Comparison of ENCODE assay signal across 29 cellular contexts in the genomic region with DNA sequence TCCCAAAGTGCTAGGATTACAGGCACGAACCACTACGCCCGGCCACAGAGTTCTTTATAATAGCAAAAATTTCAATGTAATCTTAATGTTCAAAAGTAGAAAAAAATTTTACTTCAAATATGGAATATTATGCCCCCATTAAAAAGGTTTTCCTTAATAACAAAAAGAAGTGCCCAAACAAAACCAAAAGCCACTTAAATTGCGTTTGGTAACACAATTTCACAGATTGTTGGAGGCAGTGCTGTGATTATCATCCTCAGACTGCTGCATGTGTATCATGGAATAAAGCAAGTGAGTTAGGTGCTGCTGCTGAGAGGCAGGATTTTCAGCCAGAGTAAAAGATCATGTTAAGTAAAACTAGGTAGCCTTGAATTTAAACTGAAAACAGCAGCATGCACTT.
"Had no signal": no experiment of that assay in that cellular context is flagged by ENCODE, and none has a peak within 500 bp of the region (broad histone marks: within the 10 kb centered on the region; RNA-seq: fewer than 3 reads in every experiment).

No MANE protein-coding gene starts in this region.

- H3K4me1 ChIP-seq: adrenal gland, body of pancreas, breast epithelium had no signal

- H3K36me3 ChIP-seq: adrenal gland, ascending aorta, brain microvascular endothelial cell, breast epithelium, cardiac muscle cell had no signal

- H3K4me3 ChIP-seq: adrenal gland, ascending aorta, body of pancreas, breast epithelium, cardiac muscle cell had no signal

- DNase-seq: activated effector memory CD4-positive, alpha-beta T cell treated with Interleukin-2 at 50 U/mL for 16 hours; activated gamma-delta T cell; activated gamma-delta T cell treated with Interleukin-2 at 50 U/mL for 16 hours; activated naive CD4-positive, alpha-beta T cell; activated naive CD4-positive, alpha-beta T cell treated with anti-CD3 and anti-CD28 coated beads for 36 hours; activated naive CD4-positive, alpha-beta T cell treated with anti-CD3 and anti-CD28 coated beads, Interleukin-2, amount 10 ng/mL, durations not matched to agents 7 days and 5 days; activated naive CD4-positive, alpha-beta T cell treated with anti-CD3 and anti-CD28 coated beads, Interleukin-2, amount 50 U/mL, for 16 hours; activated naive CD4-positive, alpha-beta T cell treated with Interleukin-2 at 50 U/mL for 16 hours; activated naive CD8-positive, alpha-beta T cell treated with anti-CD3 and anti-CD28 coated beads for 36 hours; activated naive CD8-positive, alpha-beta T cell treated with anti-CD3 and anti-CD28 coated beads, Interleukin-2, amount 10 ng/mL, durations not matched to agents 7 days and 5 days; activated naive CD8-positive, alpha-beta T cell treated with anti-CD3 and anti-CD28 coated beads, Interleukin-2, amount 50 U/mL, for 24 hours; activated T-cell treated with anti-CD3 and anti-CD28 coated beads, Interleukin-2, amount 50 U/mL, for 24 hours; activated T-cell treated with anti-CD3 and anti-CD28 coated beads, Interleukin-2, amount 50 U/mL, for 4 hours; activated T-cell treated with anti-CD3 and anti-CD28 coated beads, Interleukin-2, amount 50 U/mL, for 48 hours; activated T-cell treated with anti-CD3 and anti-CD28 coated beads, Interleukin-2, amount 50 U/mL, for 72 hours; amniotic stem cell; amygdala; anterior cingulate cortex; body of pancreas; brain microvascular endothelial cell; caudate nucleus; central memory CD4-positive, alpha-beta T cell; cerebellar nuclear complex had no signal

- H3K9me3 ChIP-seq: adrenal gland, ascending aorta, body of pancreas, breast epithelium had no signal

- ATAC-seq: activated naive CD4-positive, alpha-beta T cell treated with anti-CD3 and anti-CD28 coated beads, Interleukin-2, amount 50 U/mL, for 72 hours; activated naive CD8-positive, alpha-beta T cell treated with anti-CD3 and anti-CD28 coated beads, Interleukin-2, amount 50 U/mL, for 24 hours; activated T-cell treated with anti-CD3 and anti-CD28 coated beads, Interleukin-2, amount 50 U/mL, for 4 hours; activated T-cell treated with anti-CD3 and anti-CD28 coated beads, Interleukin-2, amount 50 U/mL, for 72 hours; activated T-helper 17 cell treated with anti-CD3 and anti-CD28 coated beads, Interleukin-2, amount 50 U/mL, for 72 hours; body of pancreas had no signal

- H3K27ac ChIP-seq: adrenal gland, ascending aorta, body of pancreas, brain microvascular endothelial cell, breast epithelium, cardiac muscle cell had no signal
